In genomic region chr1:32963746-32964460, GRCh38 we compare ENCODE assay signal across 8 cellular contexts. TPM values are rescaled to one million over a fixed set of nuclear protein-coding genes. Genes with fewer than 3 reads are reported as not detected.
DNase-seq lines count a peak whose midpoint lies in the region; ATAC-seq and TF ChIP-seq lines count a peak whose summit lies in the region.

No MANE protein-coding gene starts in this region.

- peak overlapping the region; percentile 92 for H3K18ac ChIP-seq in neuronal stem cell (ENCODE audit: low read length)

- TF ChIP-seq CTCF in Panc1 (IDR thresholded peaks at IDR 0.05) (no peak), foreskin fibroblast (IDR thresholded peaks at IDR 0.05; ENCODE audit: low read depth, low read length) (no peak), suprapubic skin (IDR thresholded peaks at IDR 0.05) (no peak)

- peak; percentile 31 for ATAC-seq in GM18867 (IDR thresholded peaks at IDR 0.05; ENCODE audit: unreplicated experiment)
- peak; percentile 23 for ATAC-seq in HG03196 (IDR thresholded peaks at IDR 0.05; ENCODE audit: unreplicated experiment)
- ATAC-seq in Panc1: peak; percentile 57

- peak overlapping the region; percentile 71 for H2BK15ac ChIP-seq in neuronal stem cell (ENCODE audit: low read length)

- BruUV-seq in Panc1 (replicated peaks; lab: Mats Ljungman, UMichigan): no TSS peak

- no peak overlapping the region for H4K8ac ChIP-seq in neuronal stem cell (ENCODE audit: low read depth, low read length)

- peak overlapping the region; percentile 82 for H3K14ac ChIP-seq in neuronal stem cell (ENCODE audit: low read length)

- H3K36me3 Mint-ChIP-seq in activated T-helper 2 cell treated with anti-CD3 and anti-CD28 coated beads, Interferon-gamma antibody, Interleukin-2, Interleukin-4, amounts not matched to agents 10 μg/mL and 5 μg/mL and 100 μg/mL, durations not matched to agents 14 hours and 24 hours and 36 hours (ENCODE audit: low read depth): peaks cover 20% of the 10 kb centered on the region

- no CpG with 5 or more reads among the region's 78 CpGs for WGBS in neuronal stem cell (ENCODE audit: extremely low coverage in 2 of 2, insufficient read length in 2 of 2, insufficient replicate concordance in 1 of 2), 2 donors
- 0% methylated on average over 8 of the region's 78 CpGs for WGBS in suprapubic skin

- H3K4me1 ChIP-seq in Panc1 (ENCODE audit: control insufficient read depth, insufficient read depth, low read length) (peaks cover 19% of the 10 kb centered on the region; the same call in 1 of the 2 replicates), neuronal stem cell (ENCODE audit: control insufficient read depth in 2 of 2, insufficient read depth in 1 of 2, low read depth in 1 of 2, low read length in 2 of 2) (peaks cover 3 to 4% of the 10 kb centered on the region in 2 donors), suprapubic skin (peaks cover 41% of the 10 kb centered on the region)

- no peaks in the 10 kb centered on the region for H3K27me3 ChIP-seq in Panc1 (ENCODE audit: control insufficient read depth, insufficient read depth, low read length)
- peaks cover 0 to 17% (median 0%) of the 10 kb centered on the region in 3 experiments for H3K27me3 ChIP-seq in neuronal stem cell (ENCODE audit: control insufficient read depth in 3 of 3, insufficient read depth in 3 of 3, low read depth in 1 of 3, low read length in 3 of 3)
- H3K27me3 ChIP-seq in suprapubic skin: no peaks in the 10 kb centered on the region

- H3K4ac ChIP-seq in neuronal stem cell (ENCODE audit: low read length): no peak overlapping the region

- peak overlapping the region; percentile 91 for H3K4me3 Mint-ChIP-seq in activated T-helper 2 cell treated with anti-CD3 and anti-CD28 coated beads, Interferon-gamma antibody, Interleukin-2, Interleukin-4, amounts not matched to agents 10 μg/mL and 5 μg/mL and 100 μg/mL, durations not matched to agents 14 hours and 24 hours and 36 hours (ENCODE audit: low read depth)

- peaks cover 3% of the 10 kb centered on the region for H3K79me1 ChIP-seq in neuronal stem cell (ENCODE audit: low read depth, low read length)

- intact Hi-C loops in Panc1 (cut with micrococcal nuclease; ENCODE audit: unreplicated experiment): no loop called here
- intact Hi-C loops in activated T-helper 2 cell treated with anti-CD3 and anti-CD28 coated beads, Interferon-gamma antibody, Interleukin-2, Interleukin-4, amounts not matched to agents 10 μg/mL and 5 μg/mL and 100 μg/mL, durations not matched to agents 14 hours and 24 hours and 36 hours (cut with micrococcal nuclease): loop anchor here (1.0 to 5.0 kb wide), 6 partner anchors 17 to 163 kb away; partner anchors contain the start of gene AK2

- H3K9me3 ChIP-seq in Panc1 (ENCODE audit: control insufficient read depth, insufficient read depth, low read depth, low read length) (no peaks in the 10 kb centered on the region), neuronal stem cell (replicated peaks in 1 of 2; ENCODE audit: control insufficient read depth in 2 of 2, insufficient read depth in 1 of 2, low read depth in 1 of 2, low read length in 2 of 2) (no peaks in the 10 kb centered on the region), suprapubic skin (no peaks in the 10 kb centered on the region)

- H3K27me3 Mint-ChIP-seq in activated T-helper 2 cell treated with anti-CD3 and anti-CD28 coated beads, Interferon-gamma antibody, Interleukin-2, Interleukin-4, amounts not matched to agents 10 μg/mL and 5 μg/mL and 100 μg/mL, durations not matched to agents 14 hours and 24 hours and 36 hours (ENCODE audit: low read depth): no peaks in the 10 kb centered on the region

- H2BK12ac ChIP-seq in neuronal stem cell (ENCODE audit: low read length): no peak overlapping the region

- H3K9me3 Mint-ChIP-seq in activated T-helper 2 cell treated with anti-CD3 and anti-CD28 coated beads, Interferon-gamma antibody, Interleukin-2, Interleukin-4, amounts not matched to agents 10 μg/mL and 5 μg/mL and 100 μg/mL, durations not matched to agents 14 hours and 24 hours and 36 hours: no peaks in the 10 kb centered on the region

- peak overlapping the region; percentile 92 for H2AFZ ChIP-seq in neuronal stem cell (ENCODE audit: low read length)

- no peak for TF ChIP-seq POLR2A in suprapubic skin (IDR thresholded peaks at IDR 0.05)

- H3K27ac ChIP-seq in Panc1 (ENCODE audit: low read length) (peak overlapping the region; percentile 12; the same call in 1 of the 2 replicates), neuronal stem cell (replicated peaks; ENCODE audit: low read length) (peak overlapping the region; percentile 90), suprapubic skin (peak overlapping the region; percentile 98)

- peak overlapping the region; percentile 76 for H3K4me2 ChIP-seq in neuronal stem cell (ENCODE audit: insufficient read depth, low read length, poor library complexity, severe bottlenecking)

- H3K23ac ChIP-seq in neuronal stem cell (ENCODE audit: low read depth, low read length, poor library complexity): peak overlapping the region; percentile 100

- H3K36me3 ChIP-seq in Panc1 (ENCODE audit: control insufficient read depth, insufficient read depth, low read length) (no peaks in the 10 kb centered on the region), neuronal stem cell (replicated peaks in 1 of 2; ENCODE audit: control insufficient read depth in 2 of 2, insufficient read depth in 2 of 2, low read length in 2 of 2) (no peaks in the 10 kb centered on the region), suprapubic skin (no peaks in the 10 kb centered on the region)

- peak overlapping the region; percentile 34 for H2AK5ac ChIP-seq in neuronal stem cell (ENCODE audit: low read depth, low read length)

- peak overlapping the region; percentile 95 for H3K9ac ChIP-seq in neuronal stem cell (ENCODE audit: low read depth, low read length, poor library complexity)

- POLR2A ChIA-PET in Panc1 (lab: Charles Lee): interaction anchor here (0.5 to 0.6 kb wide), 2 partner anchors 13 to 33 kb away, joined by 3 to 4 read pairs; no protein-coding TSS in a partner anchor

- CTCF ChIA-PET in Panc1 (lab: Charles Lee): no interaction called here

- no peak overlapping the region for H2BK120ac ChIP-seq in neuronal stem cell (ENCODE audit: low read depth, low read length)

- no peak overlapping the region for H4K91ac ChIP-seq in neuronal stem cell (ENCODE audit: low read depth, low read length, poor library complexity)

- H3K4me3 ChIP-seq in Panc1 (ENCODE audit: low read depth in 2 of 2, low read length in 2 of 2): peak overlapping the region; percentile 76 to 82
- peak overlapping the region; percentile 72 to 82 for H3K4me3 ChIP-seq in foreskin fibroblast (ENCODE audit: low read depth in 1 of 2, low read length in 2 of 2)
- H3K4me3 ChIP-seq in neuronal stem cell (ENCODE audit: low read length in 2 of 2): peak overlapping the region; percentile 95
- H3K4me3 ChIP-seq in suprapubic skin: peak overlapping the region; percentile 72

- H3K4me1 Mint-ChIP-seq in activated T-helper 2 cell treated with anti-CD3 and anti-CD28 coated beads, Interferon-gamma antibody, Interleukin-2, Interleukin-4, amounts not matched to agents 10 μg/mL and 5 μg/mL and 100 μg/mL, durations not matched to agents 14 hours and 24 hours and 36 hours (ENCODE audit: low read depth): peaks cover 49% of the 10 kb centered on the region

- DNase-seq in ACHN (peak; percentile 50), Panc1 (ENCODE audit: low read depth, low spot score) (no peak), foreskin fibroblast (peak in 1 of 2 donors; percentile 68), neuronal stem cell (ENCODE audit: low spot score) (peak; percentile 54), suprapubic skin (ENCODE audit: low spot score in 2 of 2) (peak; percentile 90)
- peak; percentile 60 for DNase-seq in activated T-helper 2 cell treated with anti-CD3 and anti-CD28 coated beads, Interferon-gamma antibody, Interleukin-2, Interleukin-4, amounts not matched to agents 10 μg/mL and 5 μg/mL and 100 μg/mL, durations not matched to agents 14 hours and 24 hours and 36 hours (ENCODE audit: low spot score)

- H3K27ac Mint-ChIP-seq in activated T-helper 2 cell treated with anti-CD3 and anti-CD28 coated beads, Interferon-gamma antibody, Interleukin-2, Interleukin-4, amounts not matched to agents 10 μg/mL and 5 μg/mL and 100 μg/mL, durations not matched to agents 14 hours and 24 hours and 36 hours: peak overlapping the region; percentile 61

- TF ChIP-seq EP300 in suprapubic skin (IDR thresholded peaks at IDR 0.05): no peak

- in situ Hi-C loops in ACHN (cut with HindIII; ENCODE audit: low pct_ligation_motif_present, low pct_unique_long_range_greater_than_20kb, low sequenced_read_pairs): no loop called here
- in situ Hi-C loops in Panc1 (cut with HindIII; ENCODE audit: low pct_unique_long_range_greater_than_20kb, low sequenced_read_pairs): no loop called here

- H2BK5ac ChIP-seq in neuronal stem cell (ENCODE audit: low read length): peak overlapping the region; percentile 95

RNA-seq across cellular contexts. Expression of gene RNF19B, which starts 0.7 kb away (rescaled TPM):
- total RNA-seq in Panc1 (2021; ENCODE audit: unreplicated experiment): 29.1 TPM
- 20.4 TPM for polyA plus RNA-seq in Panc1 (2012; ENCODE audit: insufficient read length)
- total RNA-seq in activated T-helper 2 cell treated with anti-CD3 and anti-CD28 coated beads, Interferon-gamma antibody, Interleukin-2, Interleukin-4, amounts not matched to agents 10 μg/mL and 5 μg/mL and 100 μg/mL, durations not matched to agents 14 hours and 24 hours and 36 hours: 50.4 and 52.5 TPM in 2 replicates
- polyA plus RNA-seq in neuronal stem cell (2013, experiment 1 of 2): 8.9 TPM
- polyA plus RNA-seq in neuronal stem cell (2013, experiment 2 of 2): 8.5 TPM
- 10 to 100 TPM; 33.1 to 55.5 (median 43.0) TPM for total RNA-seq in suprapubic skin

Comparison
In these comparisons a context has a peak if more than half of its experiments do, and no peak if none do; other contexts are left out.
1. H3K27ac ChIP-seq: peak in every context shown above with its lines; median percentile 98 in suprapubic skin; 90 in neuronal stem cell; 12 in Panc1.